In genomic region chr9:71003346-71003745, GRCh38 we compare ENCODE assay signal across 26 cellular contexts.
DNase-seq lines count a peak whose midpoint lies in the region; ATAC-seq, FAIRE-seq and TF ChIP-seq lines count a peak whose summit lies in the region.
"Had no signal": no experiment of that assay in that cellular context is flagged by ENCODE, and none has a peak within 500 bp of the region (broad histone marks: within the 10 kb centered on the region; RNA-seq: fewer than 3 reads in every experiment).

No MANE protein-coding gene starts in this region.

- no peaks in the 10 kb centered on the region for H3K9me2 ChIP-seq in GM23338 (ENCODE audit: insufficient read depth)

- H3K4me3 Mint-ChIP-seq in GM23338 = no peak overlapping the region
- H3K4me3 Mint-ChIP-seq: CD8-positive, alpha-beta memory T cell; HFFc6; T-helper 2 cell treated with Interferon-gamma antibody and Interleukin-4, amounts not matched to agents 5 μg/mL and 100 μg/mL, for 36 hours had no signal

- H3K27ac ChIP-seq in GM23338 (ENCODE audit: low read depth) (no peak overlapping the region), HepG2 (ENCODE audit: extremely low read length, insufficient read depth, low read length) (no peak overlapping the region)
- H3K27ac ChIP-seq: 22Rv1; BLaER1 treated with 17β-estradiol and CSF1 and Interleukin-3, amounts not matched to agents 10 nM and 100 nM; RWPE1 had no signal

- no peaks in the 10 kb centered on the region for H3F3A ChIP-seq in GM23338 (replicated peaks; ENCODE audit: low read depth)

- H3K36me3 Mint-ChIP-seq in GM23338 (ENCODE audit: low read depth) = peaks cover 25% of the 10 kb centered on the region
- H3K36me3 Mint-ChIP-seq: CD8-positive, alpha-beta memory T cell had no signal

- no peaks in the 10 kb centered on the region; the same call in 1 of the 2 replicates for H3K79me2 ChIP-seq in GM23338 (replicated peaks; ENCODE audit: insufficient read depth)
- H3K79me2 ChIP-seq in HepG2 (ENCODE audit: insufficient read depth, low read length) = no peaks in the 10 kb centered on the region

- H2AFZ ChIP-seq in GM23338 = no peak overlapping the region
- H2AFZ ChIP-seq in HepG2 (ENCODE audit: low read length) = no peak overlapping the region

- DNase-seq in DMS 273 (lab: John Stamatoyannopoulos, UW; ENCODE audit: unreplicated experiment) (peak; percentile 38), DMS 273 treated with DMSO at 0.1 percent for 48 hours (lab: John Stamatoyannopoulos, UW) (no peak), GM23338 (ENCODE audit: low spot score) (peak; percentile 23), SK-MEL-5 (ENCODE audit: low read depth, low spot score) (peak; percentile 48), HepG2 (ENCODE audit: low spot score) (no peak), MV-4-11 (lab: John Stamatoyannopoulos, UW) (no peak)
- DNase-seq: ACHN; CD8-positive, alpha-beta memory T cell; H7; HFFc6; KBM-7; NCI-H1694; NCI-H2081 treated with DMSO at 0.1 percent for 48 hours; NCI-H446 treated with DMSO at 0.1 percent for 48 hours; NCI-H526 treated with DMSO at 0.1 percent for 48 hours; NK-92 treated with Interleukin-12 subunit alpha and Interleukin-12 subunit beta, amount 100 ng/mL, for 24 hours; SHP77 treated with DMSO at 0.1 percent for 48 hours had no signal

- peaks cover 23% of the 10 kb centered on the region for H3K9me3 ChIP-seq in HepG2 (ENCODE audit: low read length)

- H3K27ac Mint-ChIP-seq in GM23338 = no peak overlapping the region
- H3K27ac Mint-ChIP-seq: CD8-positive, alpha-beta memory T cell; HFFc6; T-helper 2 cell treated with Interferon-gamma antibody and Interleukin-4, amounts not matched to agents 5 μg/mL and 100 μg/mL, for 36 hours had no signal

- H4K20me1 ChIP-seq in GM23338 (replicated peaks; ENCODE audit: insufficient read depth) = 0 out of 2 replicates have a peak, but pooled peaks cover 2% of the 10 kb centered on the region
- no peaks in the 10 kb centered on the region for H4K20me1 ChIP-seq in HepG2 (ENCODE audit: insufficient read depth, low read length)
- H4K20me1 ChIP-seq: BLaER1 treated with 17β-estradiol and CSF1 and Interleukin-3, amounts not matched to agents 10 nM and 100 nM had no signal

- H3K4me2 ChIP-seq in GM23338 (no peak overlapping the region), HepG2 (ENCODE audit: low read depth, low read length) (no peak overlapping the region)
- H3K4me2 ChIP-seq: BLaER1 treated with 17β-estradiol and CSF1 and Interleukin-3, amounts not matched to agents 10 nM and 100 nM had no signal

- H3K4me1 ChIP-seq in GM23338 (ENCODE audit: insufficient read depth) = peaks cover 4% of the 10 kb centered on the region; the same call in 1 of the 2 replicates
- H3K4me1 ChIP-seq in HepG2 (ENCODE audit: insufficient read depth, low read length) = no peaks in the 10 kb centered on the region
- H3K4me1 ChIP-seq: BLaER1 treated with 17β-estradiol and CSF1 and Interleukin-3, amounts not matched to agents 10 nM and 100 nM had no signal

- TF ChIP-seq POLR2A in HepG2 (IDR thresholded peaks at IDR 0.05; ENCODE audit: insufficient read depth in 1 of 2, low read depth in 2 of 2, low read length in 2 of 2) = no peak

- H3K36me3 ChIP-seq in GM23338 (ENCODE audit: insufficient read depth) (0 out of 2 replicates have a peak, but pooled peaks cover 4% of the 10 kb centered on the region), HepG2 (replicated peaks in 1 of 2; ENCODE audit: control insufficient read depth in 1 of 2, insufficient read depth in 2 of 2, low read length in 2 of 2) (no peaks in the 10 kb centered on the region)
- H3K36me3 ChIP-seq: BLaER1 treated with 17β-estradiol and CSF1 and Interleukin-3, amounts not matched to agents 10 nM and 100 nM had no signal

- H3K27me3 ChIP-seq in GM23338 (ENCODE audit: insufficient read depth) (no peaks in the 10 kb centered on the region), HepG2 (ENCODE audit: control insufficient read depth in 1 of 2, insufficient read depth in 2 of 2, low read length in 2 of 2) (no peaks in the 10 kb centered on the region)
- H3K27me3 ChIP-seq: BLaER1 treated with 17β-estradiol and CSF1 and Interleukin-3, amounts not matched to agents 10 nM and 100 nM had no signal

- no peak for FAIRE-seq in HepG2 (lab: Jason Lieb, UNC)
- FAIRE-seq: G401.6, GM12892 had no signal

- BruUV-seq in HepG2 (replicated peaks; lab: Mats Ljungman, UMichigan) = no TSS peak

- TF ChIP-seq EP300 in HepG2 (IDR thresholded peaks at IDR 0.05; ENCODE audit: low read depth in 2 of 2, low read length in 2 of 2) (no peak), HepG2 (CRISPR knock-in tag; IDR thresholded peaks at IDR 0.05; ENCODE audit: borderline replicate concordance) (no peak)

- in situ Hi-C loops in SK-MEL-5 (cut with HindIII; ENCODE audit: low pct_unique_long_range_greater_than_20kb, low sequenced_read_pairs) (no loop called here), HepG2 (cut with HindIII; ENCODE audit: extremely low pct_ligation_motif_present, low pct_unique_long_range_greater_than_20kb) (loop anchor here (5.0 kb wide), 1 partner anchor 366 kb away; no protein-coding TSS in a partner anchor)

- no peaks in the 10 kb centered on the region for H3K27me3 Mint-ChIP-seq in GM23338 (ENCODE audit: insufficient read depth, low read depth, poor library complexity)

- intact Hi-C loops in HepG2 (cut with micrococcal nuclease; ENCODE audit: unreplicated experiment) = loop anchor here (1.0 to 10.0 kb wide), 2 partner anchors 79 to 246 kb away; no protein-coding TSS in a partner anchor

- CTCF ChIA-PET in HepG2 (lab: Yijun Ruan, JAX; ENCODE audit: low intra/inter-chr PET ratio, low total read pairs) = no interaction called here

- POLR2A ChIA-PET in HepG2 (lab: Yijun Ruan, JAX) = no interaction called here

- peaks cover 11% of the 10 kb centered on the region for H3K4me1 Mint-ChIP-seq in GM23338
- H3K4me1 Mint-ChIP-seq: CD8-positive, alpha-beta memory T cell had no signal

- H3K9me3 Mint-ChIP-seq in GM23338 = peaks cover 20% of the 10 kb centered on the region

- WGBS in HepG2 (ENCODE audit: low lambda C conversion rate) = 81% methylated on average over 4 of the region's 4 CpGs

- TF ChIP-seq RAD21 in HepG2 (CRISPR knock-in tag; IDR thresholded peaks at IDR 0.05) = no peak

- no peak overlapping the region for H3K9ac ChIP-seq in HepG2 (ENCODE audit: insufficient read depth, low read depth, low read length)
- H3K9ac ChIP-seq: BLaER1 treated with 17β-estradiol and CSF1 and Interleukin-3, amounts not matched to agents 10 nM and 100 nM had no signal

- H3K4me3 ChIP-seq in GM23338 = no peak overlapping the region
- no peak overlapping the region for H3K4me3 ChIP-seq in HepG2 (replicated peaks in 1 of 3; ENCODE audit: insufficient read depth in 1 of 3, low read depth in 2 of 3, low read length in 3 of 3)
- H3K4me3 ChIP-seq: BLaER1 treated with 17β-estradiol and CSF1 and Interleukin-3, amounts not matched to agents 10 nM and 100 nM had no signal

- peak; percentile 33 to 63; a peak in 3 of 4 replicates for TF ChIP-seq CTCF in GM23338 (conservative IDR thresholded peaks at IDR 0.05; ENCODE audit: low read depth in 2 of 2)
- no peak for TF ChIP-seq CTCF in HepG2 (CRISPR knock-in tag; IDR thresholded peaks at IDR 0.05)

- ATAC-seq in GM23338 = no peak
- ATAC-seq in HepG2 = no peak
- no peak for ATAC-seq in HG02852 (IDR thresholded peaks at IDR 0.05; ENCODE audit: unreplicated experiment)
- no peak for ATAC-seq in GM19463 (IDR thresholded peaks at IDR 0.05; ENCODE audit: unreplicated experiment)
- ATAC-seq: SK-N-SH treated with all-trans-retinoic acid at 6 μM for 48 hours had no signal

TF ChIP-seq in GM23338, 12 proteins besides CTCF, POLR2A, EP300 and RAD21 (continues in another document):
- TF ChIP-seq CREB1 (CRISPR knock-in tag; IDR thresholded peaks at IDR 0.05; ENCODE audit: low read depth) = no peak

TF ChIP-seq in HepG2, 621 proteins besides CTCF, POLR2A, EP300 and RAD21:
- peak; percentile 66; the same call in 1 of the 2 replicates for TF ChIP-seq ATF7 (IDR thresholded peaks at IDR 0.05)
- no peak for TF ChIP-seq ATF7 (CRISPR knock-in tag; IDR thresholded peaks at IDR 0.05)
- no peak for TF ChIP-seq RBFOX2 (IDR thresholded peaks at IDR 0.05; ENCODE audit: low read depth, low read length)
TF ChIP-seq in HepG2: peak in this region for 1.

Comparison
In these comparisons a context has a peak if more than half of its experiments do, and no peak if none do; other contexts are left out.
1. DNase-seq: peak in DMS 273 (single experiment), GM23338 (single experiment) and SK-MEL-5 (single experiment); none in DMS 273 treated with DMSO at 0.1 percent for 48 hours (single experiment), HepG2 (single experiment) and MV-4-11 (single experiment).